ENCODE assay signal across 17 cellular contexts in genomic region chr2:96692094-96692971, GRCh38. TPM values are rescaled to one million over a fixed set of nuclear protein-coding genes. Genes with fewer than 3 reads are reported as not detected.
"Had no signal": no experiment of that assay in that cellular context is flagged by ENCODE, and none has a peak within 500 bp of the region (broad histone marks: within the 10 kb centered on the region; RNA-seq: fewer than 3 reads in every experiment).

No MANE protein-coding gene starts in this region.

- H3K27ac Mint-ChIP-seq: activated naive CD4-positive, alpha-beta T cell treated with anti-CD3 and anti-CD28 coated beads for 36 hours; activated T-helper 1 cell treated with anti-CD3 and anti-CD28 coated beads, Interleukin-12 subunit alpha, Interleukin-12 subunit beta, Interleukin-2, Interleukin-4 antibody, amounts not matched to agents 30 ng/mL and 10 ng/mL and 1 ng/mL, durations not matched to agents 14 hours and 24 hours and 36 hours; memory B cell; stimulated activated memory B cell treated with anti-CD40 and anti-IgM and Interleukin-4, amounts not matched to agents 10 μg/mL and 1 μg/mL and 100 μg/mL, for 72 hours; T-helper 2 cell treated with Interferon-gamma antibody and Interleukin-4, amounts not matched to agents 5 μg/mL and 100 μg/mL, for 36 hours had no signal

- H3K27me3 Mint-ChIP-seq: memory B cell had no signal

- H3K4me3 Mint-ChIP-seq: activated naive CD4-positive, alpha-beta T cell treated with anti-CD3 and anti-CD28 coated beads for 36 hours; activated T-helper 1 cell treated with anti-CD3 and anti-CD28 coated beads, Interleukin-12 subunit alpha, Interleukin-12 subunit beta, Interleukin-2, Interleukin-4 antibody, amounts not matched to agents 30 ng/mL and 10 ng/mL and 1 ng/mL, durations not matched to agents 14 hours and 24 hours and 36 hours; memory B cell; naive thymus-derived CD8-positive, alpha-beta T cell; stimulated activated memory B cell treated with anti-CD40 and anti-IgM and Interleukin-4, amounts not matched to agents 10 μg/mL and 1 μg/mL and 100 μg/mL, for 72 hours; T-helper 2 cell treated with Interferon-gamma antibody and Interleukin-4, amounts not matched to agents 5 μg/mL and 100 μg/mL, for 36 hours had no signal

- H3K4me1 ChIP-seq: gastrocnemius medialis, heart left ventricle, prostate gland, uterus had no signal

- H3K4me1 Mint-ChIP-seq: memory B cell; naive thymus-derived CD8-positive, alpha-beta T cell; stimulated activated memory B cell treated with anti-CD40 and anti-IgM and Interleukin-4, amounts not matched to agents 10 μg/mL and 1 μg/mL and 100 μg/mL, for 72 hours had no signal

- H3K4me3 ChIP-seq: dorsolateral prefrontal cortex, gastrocnemius medialis, heart left ventricle, prostate gland, uterus had no signal

- H3K36me3 ChIP-seq: gastrocnemius medialis, heart left ventricle, prostate gland, uterus had no signal

- H3K36me3 Mint-ChIP-seq: memory B cell; naive thymus-derived CD8-positive, alpha-beta T cell; stimulated activated memory B cell treated with anti-CD40 and anti-IgM and Interleukin-4, amounts not matched to agents 10 μg/mL and 1 μg/mL and 100 μg/mL, for 72 hours had no signal

- H3K27ac ChIP-seq: dorsolateral prefrontal cortex, gastrocnemius medialis, heart left ventricle, prostate gland, uterus had no signal

- DNase-seq: activated CD4-positive, CD25-positive, alpha-beta regulatory T cell; activated naive CD4-positive, alpha-beta T cell treated with anti-CD3 and anti-CD28 coated beads for 36 hours; erythroblast; gastrocnemius medialis; heart left ventricle; left cardiac atrium; naive thymus-derived CD8-positive, alpha-beta T cell; nucleus accumbens; SW 1271; uterus had no signal

- ATAC-seq: gastrocnemius medialis; left cardiac atrium; naive thymus-derived CD8-positive, alpha-beta T cell; stimulated activated memory B cell treated with anti-CD40 and anti-IgM and Interleukin-4, amounts not matched to agents 10 μg/mL and 1 μg/mL and 100 μg/mL, for 72 hours had no signal

- H3K9me3 ChIP-seq: gastrocnemius medialis, heart left ventricle, prostate gland, uterus had no signal

- H3K27me3 ChIP-seq: gastrocnemius medialis, heart left ventricle, uterus had no signal

RNA-seq across cellular contexts. Expression of gene FER1L5, which starts 49.8 kb away (rescaled TPM):
- total RNA-seq: activated CD8-positive, alpha-beta memory T cell treated with anti-CD3 and anti-CD28 coated beads for 36 hours; activated naive CD4-positive, alpha-beta T cell treated with anti-CD3 and anti-CD28 coated beads for 36 hours; activated T-helper 1 cell treated with anti-CD3 and anti-CD28 coated beads, Interleukin-12 subunit alpha, Interleukin-12 subunit beta, Interleukin-2, Interleukin-4 antibody, amounts not matched to agents 30 ng/mL and 10 ng/mL and 1 ng/mL, durations not matched to agents 14 hours and 24 hours and 36 hours; gastrocnemius medialis; naive thymus-derived CD8-positive, alpha-beta T cell had no signal
